8 cellular contexts compared by ENCODE assay signal in the genomic region with DNA sequence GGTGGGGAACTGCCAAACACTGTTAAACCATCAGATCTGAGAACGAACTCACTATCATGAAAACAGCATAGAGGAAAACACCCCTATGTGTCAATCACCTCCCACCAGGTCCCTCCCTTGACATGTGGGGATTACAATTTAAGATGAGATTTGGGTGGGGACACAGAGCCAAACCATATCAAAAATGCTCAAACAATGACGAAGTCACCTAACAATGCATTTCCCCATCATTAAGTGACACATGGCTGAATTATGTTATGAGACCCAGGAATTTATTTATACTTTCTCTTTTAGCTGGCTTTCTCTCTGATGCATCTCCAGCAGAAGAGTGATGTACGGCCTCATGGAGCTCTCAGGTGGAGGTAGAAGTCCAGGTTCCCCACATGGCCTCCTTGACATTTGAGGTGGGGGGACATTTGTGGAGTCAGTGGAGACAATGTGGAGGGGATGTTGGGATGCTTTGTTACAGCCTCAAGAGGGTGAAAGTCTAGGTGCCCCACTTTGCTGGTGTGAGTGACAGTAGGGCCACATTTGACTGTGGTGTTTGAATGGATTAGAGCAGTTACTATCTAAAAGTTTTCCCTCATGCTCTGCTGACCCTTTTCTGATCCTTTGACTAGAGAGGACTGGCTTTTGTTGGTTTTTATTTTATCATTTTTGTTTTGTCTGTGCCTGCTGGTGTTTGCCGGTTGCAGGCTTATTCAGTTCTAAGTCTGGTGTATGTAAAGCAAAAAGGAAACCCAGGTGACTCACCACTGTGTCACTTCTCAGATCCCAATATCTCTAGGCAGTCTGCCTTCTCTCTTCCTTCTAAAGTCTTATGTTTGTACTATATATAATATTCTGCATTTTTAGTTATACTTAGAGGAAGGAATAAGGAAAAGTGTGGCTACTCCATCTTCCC.
DNase-seq lines count a peak whose midpoint lies in the region; ATAC-seq and TF ChIP-seq lines count a peak whose summit lies in the region.

No MANE protein-coding gene starts in this region.

- H3K4me3 ChIP-seq in astrocyte of the spinal cord (ENCODE audit: low read depth, low read length), result no peak overlapping the region

- H3K27ac Mint-ChIP-seq in activated naive CD4-positive, alpha-beta T cell treated with anti-CD3 and anti-CD28 coated beads, Interleukin-2, amount 10 ng/mL, durations not matched to agents 7 days and 5 days, result peak overlapping the region; percentile 13
- H3K27ac Mint-ChIP-seq in stimulated activated naive CD8-positive, alpha-beta T cell treated with anti-CD3 and anti-CD28 coated beads, Interleukin-15, Interleukin-2, amounts not matched to agents 100 ng/mL and 50 ng/mL, for 24 hours, result peak overlapping the region; percentile 9

- no peak overlapping the region for H3K4me3 Mint-ChIP-seq in activated naive CD4-positive, alpha-beta T cell treated with anti-CD3 and anti-CD28 coated beads, Interleukin-2, amount 10 ng/mL, durations not matched to agents 7 days and 5 days
- peak overlapping the region; percentile 22 for H3K4me3 Mint-ChIP-seq in stimulated activated naive CD8-positive, alpha-beta T cell treated with anti-CD3 and anti-CD28 coated beads, Interleukin-15, Interleukin-2, amounts not matched to agents 100 ng/mL and 50 ng/mL, for 24 hours

- CTCF ChIA-PET in activated naive CD4-positive, alpha-beta T cell treated with anti-CD3 and anti-CD28 coated beads, Interleukin-2, amount 10 ng/mL, durations not matched to agents 7 days and 5 days (lab: Charles Lee), result interaction anchor here (0.9 kb wide), 1 partner anchor 12 kb away, joined by 3 read pairs; no protein-coding TSS in a partner anchor

- peaks cover 24% of the 10 kb centered on the region for H3K27me3 Mint-ChIP-seq in activated naive CD4-positive, alpha-beta T cell treated with anti-CD3 and anti-CD28 coated beads, Interleukin-2, amount 10 ng/mL, durations not matched to agents 7 days and 5 days
- H3K27me3 Mint-ChIP-seq in stimulated activated naive CD8-positive, alpha-beta T cell treated with anti-CD3 and anti-CD28 coated beads, Interleukin-15, Interleukin-2, amounts not matched to agents 100 ng/mL and 50 ng/mL, for 24 hours, result peaks cover 16% of the 10 kb centered on the region

- no peaks in the 10 kb centered on the region for H3K36me3 Mint-ChIP-seq in activated naive CD4-positive, alpha-beta T cell treated with anti-CD3 and anti-CD28 coated beads, Interleukin-2, amount 10 ng/mL, durations not matched to agents 7 days and 5 days
- H3K36me3 Mint-ChIP-seq in stimulated activated naive CD8-positive, alpha-beta T cell treated with anti-CD3 and anti-CD28 coated beads, Interleukin-15, Interleukin-2, amounts not matched to agents 100 ng/mL and 50 ng/mL, for 24 hours (ENCODE audit: low read depth), result no peaks in the 10 kb centered on the region

- in situ Hi-C loops in astrocyte of the spinal cord (cut with HindIII; ENCODE audit: low sequenced_read_pairs), result no loop called here

- TF ChIP-seq CTCF in astrocyte of the spinal cord (IDR thresholded peaks at IDR 0.05; ENCODE audit: low read depth, low read length), result no peak

- no peaks in the 10 kb centered on the region for H3K9me3 Mint-ChIP-seq in activated naive CD4-positive, alpha-beta T cell treated with anti-CD3 and anti-CD28 coated beads, Interleukin-2, amount 10 ng/mL, durations not matched to agents 7 days and 5 days
- H3K9me3 Mint-ChIP-seq in stimulated activated naive CD8-positive, alpha-beta T cell treated with anti-CD3 and anti-CD28 coated beads, Interleukin-15, Interleukin-2, amounts not matched to agents 100 ng/mL and 50 ng/mL, for 24 hours, result no peaks in the 10 kb centered on the region

- no peak for DNase-seq in activated naive CD4-positive, alpha-beta T cell treated with anti-CD3 and anti-CD28 coated beads, Interleukin-2, amount 10 ng/mL, durations not matched to agents 7 days and 5 days
- DNase-seq in activated naive CD4-positive, alpha-beta T cell (lab: John Stamatoyannopoulos, UW), result no peak
- DNase-seq in astrocyte of the spinal cord (ENCODE audit: low read depth, low spot score), result peak; percentile 80
- DNase-seq in NCI-H446 (lab: John Stamatoyannopoulos, UW), result no peak
- no peak for DNase-seq in OCI-M1 (lab: John Stamatoyannopoulos, UW)

- ATAC-seq in HG03558 (IDR thresholded peaks at IDR 0.05; ENCODE audit: extremely low read depth, unreplicated experiment), result peak; percentile 47
- ATAC-seq in GM18517 (IDR thresholded peaks at IDR 0.05; ENCODE audit: unreplicated experiment), result no peak

- H3K4me1 Mint-ChIP-seq in activated naive CD4-positive, alpha-beta T cell treated with anti-CD3 and anti-CD28 coated beads, Interleukin-2, amount 10 ng/mL, durations not matched to agents 7 days and 5 days, result peaks cover 21% of the 10 kb centered on the region
- peaks cover 18% of the 10 kb centered on the region for H3K4me1 Mint-ChIP-seq in stimulated activated naive CD8-positive, alpha-beta T cell treated with anti-CD3 and anti-CD28 coated beads, Interleukin-15, Interleukin-2, amounts not matched to agents 100 ng/mL and 50 ng/mL, for 24 hours (ENCODE audit: low read depth)
